Comparison of ENCODE assay signal across 15 cellular contexts in genomic region chr4:153506972-153507678, GRCh38. TPM values are rescaled to one million over a fixed set of nuclear protein-coding genes. Genes with fewer than 3 reads are reported as not detected.
DNase-seq lines count a peak whose midpoint lies in the region; ATAC-seq and TF ChIP-seq lines count a peak whose summit lies in the region.
"Had no signal": no experiment of that assay in that cellular context is flagged by ENCODE, and none has a peak within 500 bp of the region (broad histone marks: within the 10 kb centered on the region; RNA-seq: fewer than 3 reads in every experiment).

No MANE protein-coding gene starts in this region.

- H3K4me2 ChIP-seq in DND-41 (ENCODE audit: insufficient read depth, low read length) = no peak overlapping the region

- H3K9ac ChIP-seq in DND-41 (ENCODE audit: low read depth, low read length) = no peak overlapping the region

- H3K27ac ChIP-seq in C4-2B = peak overlapping the region; percentile 43
- peak overlapping the region; percentile 70 for H3K27ac ChIP-seq in DND-41 (ENCODE audit: low read length)
- H3K27ac ChIP-seq: foreskin keratinocyte, ovary, RWPE1, thyroid gland had no signal

- peaks cover 82% of the 10 kb centered on the region for H4K20me1 ChIP-seq in DND-41 (ENCODE audit: insufficient read depth, low read length)

- no peaks in the 10 kb centered on the region for H3K9me3 ChIP-seq in DND-41 (ENCODE audit: insufficient read depth, low read length, severe bottlenecking)
- H3K9me3 ChIP-seq: ovary, thyroid gland had no signal

- no peak overlapping the region for H3K4me3 ChIP-seq in DND-41 (ENCODE audit: low read depth in 1 of 2, low read length in 2 of 2)
- H3K4me3 ChIP-seq: ovary, thyroid gland had no signal

- H2AFZ ChIP-seq in DND-41 (ENCODE audit: low read depth, low read length) = no peak overlapping the region

- H3K27ac Mint-ChIP-seq in activated naive CD8-positive, alpha-beta T cell treated with anti-CD3 and anti-CD28 coated beads for 36 hours = peak overlapping the region; percentile 62
- peak overlapping the region in 2 of 3 experiments; percentile 7 to 49 for H3K27ac Mint-ChIP-seq in nephron
- H3K27ac Mint-ChIP-seq: activated T-helper 2 cell treated with anti-CD3 and anti-CD28 coated beads, Interferon-gamma antibody, Interleukin-2, Interleukin-4, amounts not matched to agents 10 μg/mL and 5 μg/mL and 100 μg/mL, durations not matched to agents 14 hours and 24 hours and 36 hours had no signal

- ATAC-seq in DND-41 (ENCODE audit: insufficient read depth, low read depth) = peak; percentile 46
- ATAC-seq in HG03175 (IDR thresholded peaks at IDR 0.05; ENCODE audit: unreplicated experiment) = no peak
- ATAC-seq in HG02642 (IDR thresholded peaks at IDR 0.05; ENCODE audit: poor library complexity, unreplicated experiment) = no peak
- ATAC-seq in HG02938 (IDR thresholded peaks at IDR 0.05; ENCODE audit: unreplicated experiment) = no peak

- H3K4me1 ChIP-seq in DND-41 (ENCODE audit: insufficient read depth, low read length) = peaks cover 72% of the 10 kb centered on the region

- H3K4me3 Mint-ChIP-seq in activated naive CD8-positive, alpha-beta T cell treated with anti-CD3 and anti-CD28 coated beads for 36 hours = no peak overlapping the region
- no peak overlapping the region for H3K4me3 Mint-ChIP-seq in nephron

- peaks cover 73% of the 10 kb centered on the region for H3K36me3 Mint-ChIP-seq in activated naive CD8-positive, alpha-beta T cell treated with anti-CD3 and anti-CD28 coated beads for 36 hours
- peaks cover 33% of the 10 kb centered on the region for H3K36me3 Mint-ChIP-seq in nephron (ENCODE audit: low read depth)

- intact Hi-C loops in head of caudate nucleus (cut with DNase I) = no loop called here

- peaks cover 100% of the 10 kb centered on the region for H3K79me2 ChIP-seq in DND-41 (ENCODE audit: insufficient read depth, low read length)

- peaks cover 19% of the 10 kb centered on the region for H3K9me3 Mint-ChIP-seq in activated naive CD8-positive, alpha-beta T cell treated with anti-CD3 and anti-CD28 coated beads for 36 hours
- no peaks in the 10 kb centered on the region for H3K9me3 Mint-ChIP-seq in nephron
- H3K9me3 Mint-ChIP-seq: activated T-helper 2 cell treated with anti-CD3 and anti-CD28 coated beads, Interferon-gamma antibody, Interleukin-2, Interleukin-4, amounts not matched to agents 10 μg/mL and 5 μg/mL and 100 μg/mL, durations not matched to agents 14 hours and 24 hours and 36 hours had no signal

- H3K36me3 ChIP-seq in DND-41 (ENCODE audit: insufficient read depth, low read length) = peaks cover 89% of the 10 kb centered on the region
- H3K36me3 ChIP-seq: ovary, thyroid gland had no signal

- TF ChIP-seq CTCF in C4-2B (conservative IDR thresholded peaks at IDR 0.05) (no peak), DND-41 (IDR thresholded peaks at IDR 0.05; ENCODE audit: borderline replicate concordance, extremely low read depth, low read length, poor library complexity, severe bottlenecking) (no peak), nephron (IDR thresholded peaks at IDR 0.05; ENCODE audit: unreplicated experiment in 3 of 3) (no peak)

- peaks cover 64% of the 10 kb centered on the region for H3K4me1 Mint-ChIP-seq in activated naive CD8-positive, alpha-beta T cell treated with anti-CD3 and anti-CD28 coated beads for 36 hours
- peaks cover 50% of the 10 kb centered on the region for H3K4me1 Mint-ChIP-seq in nephron

- no peak for DNase-seq in DND-41
- no peak for DNase-seq in activated naive CD8-positive, alpha-beta T cell treated with anti-CD3 and anti-CD28 coated beads for 36 hours
- DNase-seq in head of caudate nucleus = no peak
- DNase-seq: foreskin keratinocyte, NCI-H2029, NCI-H748 treated with DMSO at 0.1 percent for 48 hours, ovary, thyroid gland had no signal

- H3K27me3 Mint-ChIP-seq in activated naive CD8-positive, alpha-beta T cell treated with anti-CD3 and anti-CD28 coated beads for 36 hours = no peaks in the 10 kb centered on the region
- no peaks in the 10 kb centered on the region for H3K27me3 Mint-ChIP-seq in nephron (ENCODE audit: low read depth)

- no peaks in the 10 kb centered on the region for H3K27me3 ChIP-seq in DND-41 (ENCODE audit: insufficient read depth, low read length, poor library complexity)
- H3K27me3 ChIP-seq: foreskin keratinocyte, ovary, thyroid gland had no signal

RNA-seq across cellular contexts. Expression of gene TMEM131L, which starts 41.0 kb away (rescaled TPM):
- 10 to 100 TPM; 45.4 to 48.1 TPM for total RNA-seq in activated naive CD8-positive, alpha-beta T cell treated with anti-CD3 and anti-CD28 coated beads for 36 hours
